In genomic region chr4:4859010-4859798, GRCh38 we compare ENCODE assay signal across 8 cellular contexts. TPM values are rescaled to one million over a fixed set of nuclear protein-coding genes. Genes with fewer than 3 reads are reported as not detected.
DNase-seq lines count a peak whose midpoint lies in the region; ATAC-seq and TF ChIP-seq lines count a peak whose summit lies in the region.

Gene MSX1, plus strand, starts transcription at chr4:4859665. Its CDS starts 235 bp downstream, at chr4:4859900.

- POLR2A ChIA-PET in CD8-positive, alpha-beta memory T cell (lab: Charles Lee): no interaction called here

- peak; percentile 73 to 97 for TF ChIP-seq POLR2A in vagina (IDR thresholded peaks at IDR 0.05)

- peak within 1 kb of the TSS; percentile 83 to 88 (median 87) for H3K4me3 Mint-ChIP-seq in CD8-positive, alpha-beta memory T cell
- H3K4me3 Mint-ChIP-seq in activated naive CD8-positive, alpha-beta T cell treated with anti-CD3 and anti-CD28 coated beads for 36 hours: peak within 1 kb of the TSS; percentile 65

- TF ChIP-seq CTCF in cardiac muscle cell (IDR thresholded peaks at IDR 0.05; ENCODE audit: low read depth, low read length) (no peak), vagina (IDR thresholded peaks at IDR 0.05) (no peak)

- H3K9me3 ChIP-seq in CD8-positive, alpha-beta memory T cell (ENCODE audit: low read length): no peaks in the 10 kb centered on the region
- H3K9me3 ChIP-seq in cardiac muscle cell (ENCODE audit: low read depth) (no peaks in the 10 kb centered on the region), vagina (no peaks in the 10 kb centered on the region)

- no peak within 1 kb of the TSS for H3K27ac ChIP-seq in CD8-positive, alpha-beta memory T cell (ENCODE audit: low read depth, low read length)
- no peak within 1 kb of the TSS for H3K27ac ChIP-seq in cardiac muscle cell
- peak within 1 kb of the TSS; percentile 79 for H3K27ac ChIP-seq in vagina

- H3K27ac Mint-ChIP-seq in CD8-positive, alpha-beta memory T cell: peak within 1 kb of the TSS in 1 of 8 donors; percentile 57
- H3K27ac Mint-ChIP-seq in activated naive CD8-positive, alpha-beta T cell treated with anti-CD3 and anti-CD28 coated beads for 36 hours: no peak within 1 kb of the TSS

- DNase-seq in CD8-positive, alpha-beta memory T cell: peak in 1 of 5 donors; percentile 18
- DNase-seq in NCI-H524 treated with DMSO at 0.1 percent for 48 hours (lab: John Stamatoyannopoulos, UW): peak; percentile 28
- peak; percentile 70 for DNase-seq in activated naive CD8-positive, alpha-beta T cell treated with anti-CD3 and anti-CD28 coated beads for 36 hours
- DNase-seq in cardiac muscle cell (ENCODE audit: low read depth in 1 of 2, low spot score in 1 of 2): peak; percentile 87 to 95
- peak; percentile 61 for DNase-seq in occipital lobe (lab: John Stamatoyannopoulos, UW)
- DNase-seq in vagina (ENCODE audit: extremely low spot score in 2 of 2): no peak

- intact Hi-C loops in vagina (cut with DNase I): loop anchor here (10.0 kb wide), 1 partner anchor 364 kb away; no protein-coding TSS in a partner anchor

- peaks cover 31 to 52% (median 35%) of the 10 kb centered on the region in 3 donors for H3K4me1 Mint-ChIP-seq in CD8-positive, alpha-beta memory T cell
- peaks cover 37% of the 10 kb centered on the region for H3K4me1 Mint-ChIP-seq in activated naive CD8-positive, alpha-beta T cell treated with anti-CD3 and anti-CD28 coated beads for 36 hours

- H3K4me1 ChIP-seq in CD8-positive, alpha-beta memory T cell (ENCODE audit: insufficient read depth, low read length): peaks cover 9% of the 10 kb centered on the region
- H3K4me1 ChIP-seq in cardiac muscle cell (ENCODE audit: low read depth) (peaks cover 5% of the 10 kb centered on the region), vagina (peaks cover 41% of the 10 kb centered on the region)

- no peaks in the 10 kb centered on the region for H3K36me3 ChIP-seq in CD8-positive, alpha-beta memory T cell (ENCODE audit: insufficient read depth, low read length)
- H3K36me3 ChIP-seq in cardiac muscle cell (no peaks in the 10 kb centered on the region), vagina (peaks cover 0 to 8% of the 10 kb centered on the region in 2 donors)

- H3K4me3 ChIP-seq in CD8-positive, alpha-beta memory T cell (ENCODE audit: low read length): peak within 1 kb of the TSS; percentile 59
- H3K4me3 ChIP-seq in cardiac muscle cell (peak within 1 kb of the TSS; percentile 85), vagina (peak within 1 kb of the TSS; percentile 70 to 80)

- H3K36me3 Mint-ChIP-seq in CD8-positive, alpha-beta memory T cell: no peaks in the 10 kb centered on the region
- peaks cover 3% of the 10 kb centered on the region for H3K36me3 Mint-ChIP-seq in activated naive CD8-positive, alpha-beta T cell treated with anti-CD3 and anti-CD28 coated beads for 36 hours

- ATAC-seq in GM19025 (IDR thresholded peaks at IDR 0.05; ENCODE audit: low read depth, unreplicated experiment): peak; percentile 96
- peak; percentile 86 for ATAC-seq in HG03108 (IDR thresholded peaks at IDR 0.05; ENCODE audit: unreplicated experiment)

- H3K27me3 ChIP-seq in CD8-positive, alpha-beta memory T cell (ENCODE audit: insufficient read depth, low read length, poor library complexity, severe bottlenecking): peaks cover 63% of the 10 kb centered on the region
- H3K27me3 ChIP-seq in cardiac muscle cell (peaks cover 94% of the 10 kb centered on the region), vagina (peaks cover 5% of the 10 kb centered on the region)

- H3K9me3 Mint-ChIP-seq in CD8-positive, alpha-beta memory T cell: peaks cover 0 to 16% (median 8%) of the 10 kb centered on the region in 5 donors
- peaks cover 4% of the 10 kb centered on the region for H3K9me3 Mint-ChIP-seq in activated naive CD8-positive, alpha-beta T cell treated with anti-CD3 and anti-CD28 coated beads for 36 hours

- CTCF ChIA-PET in CD8-positive, alpha-beta memory T cell (lab: Charles Lee): no interaction called here

- peaks cover 78 to 81% of the 10 kb centered on the region in 2 donors for H3K27me3 Mint-ChIP-seq in CD8-positive, alpha-beta memory T cell
- H3K27me3 Mint-ChIP-seq in activated naive CD8-positive, alpha-beta T cell treated with anti-CD3 and anti-CD28 coated beads for 36 hours: peaks cover 90% of the 10 kb centered on the region

RNA-seq across cellular contexts. Expression of gene MSX1, which starts in this region (rescaled TPM):
- total RNA-seq in CD8-positive, alpha-beta memory T cell: under 1 TPM; 0.11 to 0.24 TPM
- polyA plus RNA-seq in CD8-positive, alpha-beta memory T cell: not detected
- under 1 TPM; 0.10 to 0.14 TPM for total RNA-seq in activated naive CD8-positive, alpha-beta T cell treated with anti-CD3 and anti-CD28 coated beads for 36 hours
- 15.6 and 25.2 TPM in 2 replicates for total RNA-seq in cardiac muscle cell
- polyA plus RNA-seq in cardiac muscle cell: 12.5 and 27.5 TPM in 2 replicates
- 3.0 TPM for total RNA-seq in occipital lobe
- 31.4 TPM for total RNA-seq in vagina

Comparison
In these comparisons a context has a peak if more than half of its experiments do, and no peak if none do; other contexts are left out.
1. Peak in DNase-seq in activated naive CD8-positive, alpha-beta T cell treated with anti-CD3 and anti-CD28 coated beads for 36 hours; RNA of the gene not detected or under 1 TPM.
2. DNase-seq: peak in NCI-H524 treated with DMSO at 0.1 percent for 48 hours (single experiment), cardiac muscle cell (2 of 2) and occipital lobe (single experiment); none in vagina (0 of 2).
3. Peak in every context shown above with its lines, with median percentiles within 50 percentile points of each other: H3K4me3 ChIP-seq.